ENCODE assay signal across 8 cellular contexts in genomic region chr1:67760030-67760821, GRCh38.
A peak's percentile ranks its signal among the peaks of the same experiment; 100 is the strongest.
DNase-seq lines count a peak whose midpoint lies in the region; ATAC-seq and TF ChIP-seq lines count a peak whose summit lies in the region.

No MANE protein-coding gene starts in this region.

- TF ChIP-seq CTCF in GM12874 (IDR thresholded peaks at IDR 0.05; ENCODE audit: insufficient read depth, low read depth, low read length) (peak; percentile 56), retinal pigment epithelial cell (conservative IDR thresholded peaks at IDR 0.05; ENCODE audit: low read depth, low read length) (peak; percentile 82)

- ATAC-seq in left cardiac atrium, result peak; percentile 72 to 78

- peak; percentile 53 for DNase-seq in H7
- peak; percentile 89 for DNase-seq in LHCN-M2 (ENCODE audit: low read depth)
- DNase-seq in SK-N-DZ (ENCODE audit: low spot score), result peak; percentile 36
- peak; percentile 22 for DNase-seq in activated naive CD8-positive, alpha-beta T cell treated with anti-CD3 and anti-CD28 coated beads, Interleukin-2, amount 50 U/mL, for 16 hours (ENCODE audit: low read depth, low spot score)
- DNase-seq in left cardiac atrium, result peak; percentile 53
- no peak for DNase-seq in retinal pigment epithelial cell (ENCODE audit: low read depth)
- DNase-seq in cortex of kidney (lab: John Stamatoyannopoulos, UW), result no peak

- H3K4me3 ChIP-seq in H7 (ENCODE audit: insufficient read depth, low read depth, low read length) (no peak overlapping the region), retinal pigment epithelial cell (ENCODE audit: low read length) (no peak overlapping the region)

- no peaks in the 10 kb centered on the region for H3K36me3 ChIP-seq in H7 (replicated peaks; ENCODE audit: control insufficient read depth, insufficient read depth, low read length)

- intact Hi-C loops in left cardiac atrium (cut with DNase I), result loop anchor here (1.0 to 10.0 kb wide), 5 partner anchors 73 to 228 kb away; partner anchors contain the start of genes GADD45A (in 1 of the 2) and GNG12 (in 1 of the 2)

- H3K27me3 ChIP-seq in H7 (ENCODE audit: control insufficient read depth, insufficient read depth, low read length), result no peaks in the 10 kb centered on the region

Comparison
In these comparisons a context has a peak if more than half of its experiments do, and no peak if none do; other contexts are left out.
1. DNase-seq: peak in H7 (single experiment), LHCN-M2 (single experiment), SK-N-DZ (single experiment), activated naive CD8-positive, alpha-beta T cell treated with anti-CD3 and anti-CD28 coated beads, Interleukin-2, amount 50 U/mL, for 16 hours (single experiment) and left cardiac atrium (single experiment); none in retinal pigment epithelial cell (single experiment) and cortex of kidney (single experiment).